In the genomic region with DNA sequence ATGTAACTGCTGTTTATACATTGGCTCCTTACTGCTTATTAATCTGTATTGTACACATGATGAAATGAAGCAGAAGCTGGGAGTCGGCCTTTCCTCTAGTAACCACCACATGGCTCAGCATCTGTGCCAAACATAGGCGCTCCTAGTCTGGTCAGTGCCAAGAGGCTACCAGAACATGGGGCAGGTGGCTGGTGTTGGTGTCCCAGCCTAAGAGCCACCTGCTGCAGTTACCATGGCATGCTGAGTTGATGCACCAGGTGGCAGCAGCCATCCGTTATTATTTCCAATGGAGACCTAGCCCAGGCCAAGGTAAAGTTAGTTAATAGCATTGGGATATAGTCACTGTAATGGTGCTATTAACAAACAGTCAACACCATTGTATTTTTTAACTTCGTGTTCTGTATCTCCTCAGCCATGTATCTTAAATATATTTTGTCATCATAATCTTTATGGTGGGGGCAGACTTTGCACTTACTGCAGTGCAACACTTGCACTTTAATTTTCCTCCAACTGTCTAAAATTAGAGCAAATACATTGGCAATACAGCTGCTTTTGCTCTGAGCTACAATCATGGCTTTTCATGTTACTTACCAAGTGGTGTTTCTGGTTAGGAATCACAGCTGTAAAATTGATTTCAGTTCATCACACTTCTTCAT, we compare ENCODE assay signal across 8 cellular contexts. TPM values are rescaled to one million over a fixed set of nuclear protein-coding genes. Genes with fewer than 3 reads are reported as not detected.
DNase-seq lines count a peak whose midpoint lies in the region; ATAC-seq, FAIRE-seq and TF ChIP-seq lines count a peak whose summit lies in the region.

No MANE protein-coding gene starts in this region.

- H3K9me3 ChIP-seq in BE2C (no peaks in the 10 kb centered on the region), fibroblast of lung (ENCODE audit: control insufficient read depth, insufficient read depth, low read depth, low read length) (no peaks in the 10 kb centered on the region), osteoblast (ENCODE audit: low read depth, low read length) (no peaks in the 10 kb centered on the region)

- H3K4me2 ChIP-seq in fibroblast of lung (ENCODE audit: extremely low read depth, insufficient read depth, low read length) (no peak overlapping the region), osteoblast (ENCODE audit: insufficient read depth, low read length) (no peak overlapping the region)

- H3K4me3 ChIP-seq in BE2C (ENCODE audit: low read depth, low read length) (no peak overlapping the region), fibroblast of lung (replicated peaks in 1 of 4; ENCODE audit: control extremely low read depth in 1 of 4, insufficient read depth in 1 of 4, low read depth in 3 of 4, low read length in 4 of 4) (no peak overlapping the region), osteoblast (ENCODE audit: insufficient read depth, low read length) (no peak overlapping the region)

- H4K20me1 ChIP-seq in fibroblast of lung (ENCODE audit: control insufficient read depth, extremely low read depth, insufficient read depth, low read length) (no peaks in the 10 kb centered on the region), osteoblast (ENCODE audit: insufficient read depth, low read length) (no peaks in the 10 kb centered on the region)

- H3K27me3 ChIP-seq in BE2C = no peaks in the 10 kb centered on the region
- no peaks in the 10 kb centered on the region for H3K27me3 ChIP-seq in fibroblast of lung (ENCODE audit: control insufficient read depth, insufficient read depth, low read length)
- no peaks in the 10 kb centered on the region for H3K27me3 ChIP-seq in osteoblast (ENCODE audit: insufficient read depth, low read length)

- peaks cover 9% of the 10 kb centered on the region for H3K36me3 ChIP-seq in BE2C
- peaks cover 2% of the 10 kb centered on the region for H3K36me3 ChIP-seq in fibroblast of lung (ENCODE audit: control insufficient read depth, insufficient read depth, low read length)
- peaks cover 41% of the 10 kb centered on the region for H3K36me3 ChIP-seq in osteoblast (ENCODE audit: insufficient read depth, low read length)

- no peak overlapping the region for H2AFZ ChIP-seq in fibroblast of lung (ENCODE audit: low read length)
- H2AFZ ChIP-seq in osteoblast (ENCODE audit: low read length) = no peak overlapping the region

- ATAC-seq in HG03025 (IDR thresholded peaks at IDR 0.05; ENCODE audit: low FRiP score, unreplicated experiment) = no peak
- ATAC-seq in GM18868 (IDR thresholded peaks at IDR 0.05; ENCODE audit: unreplicated experiment) = no peak

- H3K4me1 ChIP-seq in BE2C (peaks cover 3% of the 10 kb centered on the region), fibroblast of lung (ENCODE audit: control insufficient read depth, extremely low read depth, insufficient read depth, low read length) (no peaks in the 10 kb centered on the region), osteoblast (ENCODE audit: insufficient read depth, low read length) (no peaks in the 10 kb centered on the region)

- TF ChIP-seq CTCF in BE2C (IDR thresholded peaks at IDR 0.05; ENCODE audit: low read depth, low read length) (peak; percentile 85), VCaP (conservative IDR thresholded peaks at IDR 0.05) (peak; percentile 94), fibroblast of lung (conservative IDR thresholded peaks at IDR 0.05 in 1 of 2, IDR thresholded peaks at IDR 0.05 in 1 of 2; ENCODE audit: low read depth in 1 of 2, low read length in 2 of 2) (peak; percentile 29 to 39), osteoblast (IDR thresholded peaks at IDR 0.05; ENCODE audit: extremely low read depth, low read depth, low read length) (peak; percentile 54)

- H3K27ac ChIP-seq in VCaP = no peak overlapping the region
- no peak overlapping the region for H3K27ac ChIP-seq in fibroblast of lung (ENCODE audit: insufficient read depth, low read length)
- no peak overlapping the region for H3K27ac ChIP-seq in osteoblast (ENCODE audit: low read depth, low read length)

- no peak for FAIRE-seq in GM19239 (lab: Jason Lieb, UNC)

- no peak overlapping the region for H3K9ac ChIP-seq in fibroblast of lung (ENCODE audit: insufficient read depth, low read length)

- H3K79me2 ChIP-seq in fibroblast of lung (ENCODE audit: control insufficient read depth, insufficient read depth, low read length) = no peaks in the 10 kb centered on the region
- H3K79me2 ChIP-seq in osteoblast (ENCODE audit: insufficient read depth, low read length) = no peaks in the 10 kb centered on the region

- peak; percentile 75 for DNase-seq in BE2C
- peak; percentile 21 for DNase-seq in GM19239 (ENCODE audit: insufficient read length, low spot score)
- DNase-seq in NCI-H146 treated with DMSO at 0.1 percent for 48 hours (lab: John Stamatoyannopoulos, UW; ENCODE audit: unreplicated experiment) = peak; percentile 19
- peak; percentile 11 to 33 for DNase-seq in fibroblast of lung (ENCODE audit: low read depth in 2 of 2)
- DNase-seq in osteoblast (ENCODE audit: insufficient read length, low spot score, missing footprints) = peak; percentile 87

RNA-seq across cellular contexts. Expression of gene HBP1, which starts 33.1 kb away (rescaled TPM):
- 18.7 TPM for polyA plus RNA-seq in BE2C (2012; ENCODE audit: insufficient read depth, insufficient read length, low read depth)
- total RNA-seq in fibroblast of lung (122 and 127 TPM in 2 replicates), osteoblast (166 and 175 TPM in 2 replicates)
- 41.7 and 72.9 TPM in 2 replicates for polyA plus RNA-seq in fibroblast of lung
- 26.6 and 36.1 TPM in 2 replicates for polyA plus RNA-seq in fibroblast of lung (2012)
- 19.0 and 28.8 TPM in 2 replicates for polyA minus RNA-seq in fibroblast of lung (ENCODE audit: low replicate concordance)

Comparison
In these comparisons a context has a peak if more than half of its experiments do, and no peak if none do; other contexts are left out.
1. DNase-seq: peak in every context shown above with its lines; median percentile 87 in osteoblast; 75 in BE2C; 22 in fibroblast of lung; 21 in GM19239; 19 in NCI-H146 treated with DMSO at 0.1 percent for 48 hours.
2. CTCF ChIP-seq: peak in every context shown above with its lines; median percentile 94 in VCaP; 85 in BE2C; 54 in osteoblast; 34 in fibroblast of lung.